In the genomic region with DNA sequence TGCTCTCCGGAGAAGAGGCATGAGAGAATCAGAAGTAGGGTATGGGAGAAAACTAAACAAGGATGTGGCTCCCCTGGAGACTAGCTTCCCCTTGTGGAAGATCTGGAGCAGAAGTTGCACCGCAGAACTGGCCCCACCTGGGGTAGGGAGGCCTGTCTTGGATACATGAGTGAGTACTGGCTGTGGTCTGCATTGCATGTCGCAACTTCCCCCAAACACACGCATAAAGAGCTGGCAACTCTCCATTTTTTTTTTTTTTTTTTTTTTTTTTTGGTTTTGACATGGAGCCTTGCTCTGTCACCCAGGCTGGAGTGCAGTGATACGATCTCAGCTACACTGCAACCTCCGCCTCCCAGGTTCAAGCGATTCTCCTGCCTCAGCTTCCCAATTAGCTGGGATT, we compare ENCODE assay signal across 17 cellular contexts.
DNase-seq lines count a peak whose midpoint lies in the region; ATAC-seq and TF ChIP-seq lines count a peak whose summit lies in the region.
"Had no signal": no experiment of that assay in that cellular context is flagged by ENCODE, and none has a peak within 500 bp of the region (broad histone marks: within the 10 kb centered on the region; RNA-seq: fewer than 3 reads in every experiment).

No MANE protein-coding gene starts in this region.

- TF ChIP-seq POLR2A in heart left ventricle (IDR thresholded peaks at IDR 0.05), result no peak
- TF ChIP-seq POLR2A in gastroesophageal sphincter (IDR thresholded peaks at IDR 0.05), result no peak

- TF ChIP-seq CTCF in heart left ventricle (IDR thresholded peaks at IDR 0.05), result no peak
- TF ChIP-seq CTCF in right atrium auricular region (IDR thresholded peaks at IDR 0.05), result no peak
- no peak for TF ChIP-seq CTCF in gastroesophageal sphincter (IDR thresholded peaks at IDR 0.05)
- TF ChIP-seq CTCF in upper lobe of right lung (IDR thresholded peaks at IDR 0.05), result no peak

- no peaks in the 10 kb centered on the region for H3K36me3 ChIP-seq in heart left ventricle
- H3K36me3 ChIP-seq in right atrium auricular region, result no peaks in the 10 kb centered on the region
- H3K36me3 ChIP-seq in gastroesophageal sphincter, result no peaks in the 10 kb centered on the region
- H3K36me3 ChIP-seq in upper lobe of right lung, result no peaks in the 10 kb centered on the region

- H3K4me1 ChIP-seq in heart left ventricle (peaks cover 0 to 11% (median 0%) of the 10 kb centered on the region in 12 donors), right atrium auricular region (no peaks in the 10 kb centered on the region), gastroesophageal sphincter (no peaks in the 10 kb centered on the region), upper lobe of right lung (no peaks in the 10 kb centered on the region)
- H3K4me1 ChIP-seq: A549 had no signal

- no peaks in the 10 kb centered on the region for H3K9me3 ChIP-seq in heart left ventricle
- H3K9me3 ChIP-seq in right atrium auricular region, result no peaks in the 10 kb centered on the region
- H3K9me3 ChIP-seq in gastroesophageal sphincter, result no peaks in the 10 kb centered on the region
- H3K9me3 ChIP-seq in upper lobe of right lung, result no peaks in the 10 kb centered on the region
- H3K9me3 ChIP-seq: A549 had no signal

- no peak for TF ChIP-seq EP300 in gastroesophageal sphincter (IDR thresholded peaks at IDR 0.05)

- H3K27ac ChIP-seq in heart left ventricle, result no peak overlapping the region
- H3K27ac ChIP-seq in right atrium auricular region, result no peak overlapping the region
- no peak overlapping the region for H3K27ac ChIP-seq in gastroesophageal sphincter
- H3K27ac ChIP-seq in upper lobe of right lung, result no peak overlapping the region
- H3K27ac ChIP-seq: A549, RWPE1 had no signal

- DNase-seq in heart left ventricle (peak in 1 of 5 donors; percentile 33), right atrium auricular region (ENCODE audit: low spot score) (no peak), NOMO-1 treated with dmso at 0.1 percent for 144 hours (lab: John Stamatoyannopoulos, UW; ENCODE audit: unreplicated experiment) (peak; percentile 88), upper lobe of right lung (no peak), HuH-7.5 (ENCODE audit: low spot score) (no peak), NCI-H510A treated with DMSO at 0.1 percent for 48 hours (lab: John Stamatoyannopoulos, UW) (no peak), NK-92 (lab: John Stamatoyannopoulos, UW; ENCODE audit: unreplicated experiment) (no peak)
- DNase-seq: activated CD4-positive, CD25-positive, alpha-beta regulatory T cell; activated effector memory CD4-positive, alpha-beta T cell treated with anti-CD3 and anti-CD28 coated beads, Interleukin-2, amount 50 U/mL, for 16 hours; CD8-positive, alpha-beta memory T cell; EL; NCI-H748 treated with DMSO at 0.1 percent for 48 hours; posterior cingulate gyrus; stimulated activated naive CD4-positive, alpha-beta T cell treated with Interleukin-2 at 50 U/mL for 16 hours had no signal

- H3K27me3 ChIP-seq in heart left ventricle (peaks cover 0 to 46% (median 0%) of the 10 kb centered on the region in 9 donors), right atrium auricular region (peaks cover 0 to 7% of the 10 kb centered on the region in 2 donors), gastroesophageal sphincter (peaks cover 13% of the 10 kb centered on the region), upper lobe of right lung (peaks cover 38% of the 10 kb centered on the region)

- intact Hi-C loops in heart left ventricle (cut with DNase I), result no loop called here
- intact Hi-C loops in upper lobe of right lung (cut with DNase I), result no loop called here

- H3K4me3 ChIP-seq in heart left ventricle, result no peak overlapping the region
- H3K4me3 ChIP-seq in right atrium auricular region, result no peak overlapping the region
- no peak overlapping the region for H3K4me3 ChIP-seq in gastroesophageal sphincter
- no peak overlapping the region for H3K4me3 ChIP-seq in upper lobe of right lung
- H3K4me3 ChIP-seq: A549 had no signal

- peak in 3 of 4 donors; percentile 45 to 71 (median 51) for ATAC-seq in heart left ventricle
- peak; percentile 50 for ATAC-seq in gastroesophageal sphincter
- ATAC-seq in upper lobe of right lung, result peak; percentile 54
- ATAC-seq: A549 had no signal

- WGBS in heart left ventricle, 4 donors, result 83 to 91% (median 86%) methylated on average over 7 of the region's 7 CpGs
- WGBS in gastroesophageal sphincter (ENCODE audit: low coverage in 1 of 2), 2 donors, result 90 to 100% methylated on average over 1 to 6 of the region's 7 CpGs
